In genomic region chr3:129128357-129129155, GRCh38 we compare ENCODE assay signal across 18 cellular contexts.
"Had no signal": no experiment of that assay in that cellular context is flagged by ENCODE, and none has a peak within 500 bp of the region (broad histone marks: within the 10 kb centered on the region; RNA-seq: fewer than 3 reads in every experiment).

No MANE protein-coding gene starts in this region.

- H3K4me1 Mint-ChIP-seq: brain, nephron had no signal

- H3K9me3 Mint-ChIP-seq: activated B cell treated with CpG ODN at 0.5 μM for 24 hours; activated naive CD4-positive, alpha-beta T cell treated with anti-CD3 and anti-CD28 coated beads, Interleukin-2, amount 50 U/mL, for 24 hours; brain; nephron had no signal

- H3K4me3 ChIP-seq: gastrocnemius medialis, heart right ventricle, lower lobe of right lung, psoas muscle, thyroid gland had no signal

- DNase-seq: activated B cell treated with CpG ODN at 0.5 μM for 24 hours; activated CD4-positive, alpha-beta T cell treated with anti-CD3 and anti-CD28 coated beads for 48 hours; amygdala; effector memory CD4-positive, alpha-beta T cell; gastrocnemius medialis; heart right ventricle; lower lobe of right lung; occipital lobe; psoas muscle; stimulated activated CD4-positive, alpha-beta T cell treated with anti-CD3 and anti-CD28 coated beads, Interleukin-1b, Interleukin-23, amount 100 ng/mL, for 48 hours; T-helper 2 cell; thyroid gland had no signal

- H3K4me3 Mint-ChIP-seq: activated B cell treated with CpG ODN at 0.5 μM for 24 hours; activated naive CD4-positive, alpha-beta T cell treated with anti-CD3 and anti-CD28 coated beads, Interleukin-2, amount 50 U/mL, for 24 hours; brain; nephron had no signal

- H3K27me3 ChIP-seq: gastrocnemius medialis, heart right ventricle, thyroid gland had no signal

- H3K9me3 ChIP-seq: gastrocnemius medialis, heart right ventricle, lower lobe of right lung, psoas muscle, thyroid gland had no signal

- H3K4me1 ChIP-seq: gastrocnemius medialis, lower lobe of right lung, psoas muscle, thyroid gland had no signal

- H3K27me3 Mint-ChIP-seq: activated B cell treated with CpG ODN at 0.5 μM for 24 hours; activated naive CD4-positive, alpha-beta T cell treated with anti-CD3 and anti-CD28 coated beads, Interleukin-2, amount 50 U/mL, for 24 hours; brain had no signal

- H3K27ac Mint-ChIP-seq: activated B cell treated with CpG ODN at 0.5 μM for 24 hours; activated naive CD4-positive, alpha-beta T cell treated with anti-CD3 and anti-CD28 coated beads, Interleukin-2, amount 50 U/mL, for 24 hours; brain; nephron had no signal

- ATAC-seq: gastrocnemius medialis, psoas muscle, sciatic nerve, SK-N-SH treated with all-trans-retinoic acid at 6 μM for 48 hours had no signal

- H3K27ac ChIP-seq: epithelial cell of prostate, gastrocnemius medialis, heart right ventricle, lower lobe of right lung, psoas muscle, thyroid gland had no signal
